Comparison of ENCODE assay signal across 30 cellular contexts in the genomic region with DNA sequence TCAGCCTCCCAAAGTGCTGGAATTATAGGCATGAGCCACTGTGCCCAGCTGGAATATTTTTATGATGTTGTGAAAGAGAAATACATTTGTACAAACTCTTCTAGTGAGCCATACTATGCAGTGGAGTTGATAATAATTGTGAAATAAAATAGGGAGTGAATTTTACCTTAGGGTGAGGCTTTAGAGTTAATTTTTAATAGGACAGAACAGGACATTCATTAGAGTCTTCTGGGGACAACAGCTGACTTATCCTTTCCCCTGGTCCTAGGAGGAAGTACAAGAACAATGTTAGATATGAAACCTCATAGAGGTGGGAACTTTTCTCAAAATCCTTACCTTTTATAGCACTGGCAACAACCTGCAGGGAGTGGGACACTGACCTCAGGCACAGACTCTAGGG. TPM values are rescaled to one million over a fixed set of nuclear protein-coding genes. Genes with fewer than 3 reads are reported as not detected.
"Had no signal": no experiment of that assay in that cellular context is flagged by ENCODE, and none has a peak within 500 bp of the region (broad histone marks: within the 10 kb centered on the region; RNA-seq: fewer than 3 reads in every experiment).

No MANE protein-coding gene starts in this region.

- DNase-seq: activated CD4-positive, alpha-beta T cell treated with anti-CD3 and anti-CD28 coated beads for 36 hours; activated CD4-positive, alpha-beta T cell treated with anti-CD3 and anti-CD28 coated beads, Interleukin-2, amount 10 ng/mL, durations not matched to agents 7 days and 5 days; activated CD4-positive, alpha-beta T cell treated with anti-CD3 and anti-CD28 coated beads, Interleukin-2, amount 50 U/mL, for 48 hours; activated CD8-positive, alpha-beta T cell treated with anti-CD3 and anti-CD28 coated beads, Interleukin-2, amount 10 ng/mL, durations not matched to agents 7 days and 5 days; activated gamma-delta T cell; activated naive CD4-positive, alpha-beta T cell treated with Interleukin-2 at 50 U/mL for 16 hours; activated naive CD8-positive, alpha-beta T cell treated with anti-CD3 and anti-CD28 coated beads, Interleukin-2, amount 10 ng/mL, durations not matched to agents 7 days and 5 days; activated T-cell treated with anti-CD3 and anti-CD28 coated beads, Interleukin-2, amount 50 U/mL, for 24 hours; amygdala; NCI-H1105; NCI-H1417 treated with DMSO at 0.1 percent for 48 hours; NCI-H1694; NCI-H1930; NCI-H2081 treated with DMSO at 0.1 percent for 48 hours; NCI-H345; NCI-H524 treated with DMSO at 0.1 percent for 48 hours; RPMI8226; SHP77 treated with DMSO at 0.1 percent for 48 hours; SK-N-SH had no signal

- ATAC-seq: activated CD4-positive, alpha-beta T cell treated with anti-CD3 and anti-CD28 coated beads for 36 hours; activated CD4-positive, CD25-positive, alpha-beta regulatory T cell treated with anti-CD3 and anti-CD28 coated beads, Interleukin-2, amount 50 U/mL, for 24 hours; activated CD8-positive, alpha-beta T cell treated with anti-CD3 and anti-CD28 coated beads, Interleukin-2, amount 10 ng/mL, durations not matched to agents 7 days and 5 days; Panc1; WTC11 had no signal

- H3K9me2 ChIP-seq: SK-N-SH had no signal

- H3K27me3 ChIP-seq: ascending aorta, SJSA1 had no signal

- H3K4me2 ChIP-seq: KMS-11, SK-N-SH had no signal

- FAIRE-seq: TTC549 had no signal

- H3K36me3 ChIP-seq: ascending aorta, SJSA1 had no signal

- H3K27ac ChIP-seq: ascending aorta, KMS-11, SJSA1 had no signal

- H3K9ac ChIP-seq: KMS-11, SK-N-SH had no signal

- H3K4me1 ChIP-seq: ascending aorta, SJSA1 had no signal

- H3K9me3 ChIP-seq: ascending aorta, SJSA1, SK-N-SH had no signal

- H3K4me3 ChIP-seq: ascending aorta, SJSA1 had no signal

RNA-seq across cellular contexts. Expression of a gene that starts 21.9 kb away (rescaled TPM):
- total RNA-seq: activated CD4-positive, alpha-beta T cell treated with anti-CD3 and anti-CD28 coated beads for 36 hours; activated CD4-positive, alpha-beta T cell treated with anti-CD3 and anti-CD28 coated beads, Interleukin-2, amount 10 ng/mL, durations not matched to agents 7 days and 5 days; activated CD8-positive, alpha-beta T cell treated with anti-CD3 and anti-CD28 coated beads, Interleukin-2, amount 10 ng/mL, durations not matched to agents 7 days and 5 days; activated naive CD8-positive, alpha-beta T cell treated with anti-CD3 and anti-CD28 coated beads, Interleukin-2, amount 10 ng/mL, durations not matched to agents 7 days and 5 days; activated T-helper 2 cell treated with anti-CD3 and anti-CD28 coated beads, Interferon-gamma antibody, Interleukin-2, Interleukin-4, amounts not matched to agents 10 μg/mL and 5 μg/mL and 100 μg/mL, durations not matched to agents 14 hours and 24 hours and 36 hours; ascending aorta; MCF 10A; NCI-H460; SJSA1 had no signal
- polyA plus RNA-seq: adipose tissue, SK-N-SH had no signal

RNA-seq across cellular contexts. Expression of a gene that starts 24.5 kb away (rescaled TPM):
- total RNA-seq: activated CD4-positive, alpha-beta T cell treated with anti-CD3 and anti-CD28 coated beads for 36 hours; activated CD4-positive, alpha-beta T cell treated with anti-CD3 and anti-CD28 coated beads, Interleukin-2, amount 10 ng/mL, durations not matched to agents 7 days and 5 days; activated CD8-positive, alpha-beta T cell treated with anti-CD3 and anti-CD28 coated beads, Interleukin-2, amount 10 ng/mL, durations not matched to agents 7 days and 5 days; activated naive CD8-positive, alpha-beta T cell treated with anti-CD3 and anti-CD28 coated beads, Interleukin-2, amount 10 ng/mL, durations not matched to agents 7 days and 5 days; activated T-helper 2 cell treated with anti-CD3 and anti-CD28 coated beads, Interferon-gamma antibody, Interleukin-2, Interleukin-4, amounts not matched to agents 10 μg/mL and 5 μg/mL and 100 μg/mL, durations not matched to agents 14 hours and 24 hours and 36 hours; MCF 10A; NCI-H460; SJSA1 had no signal
- polyA plus RNA-seq: SK-N-SH had no signal
